8 cellular contexts compared by ENCODE assay signal in the genomic region with DNA sequence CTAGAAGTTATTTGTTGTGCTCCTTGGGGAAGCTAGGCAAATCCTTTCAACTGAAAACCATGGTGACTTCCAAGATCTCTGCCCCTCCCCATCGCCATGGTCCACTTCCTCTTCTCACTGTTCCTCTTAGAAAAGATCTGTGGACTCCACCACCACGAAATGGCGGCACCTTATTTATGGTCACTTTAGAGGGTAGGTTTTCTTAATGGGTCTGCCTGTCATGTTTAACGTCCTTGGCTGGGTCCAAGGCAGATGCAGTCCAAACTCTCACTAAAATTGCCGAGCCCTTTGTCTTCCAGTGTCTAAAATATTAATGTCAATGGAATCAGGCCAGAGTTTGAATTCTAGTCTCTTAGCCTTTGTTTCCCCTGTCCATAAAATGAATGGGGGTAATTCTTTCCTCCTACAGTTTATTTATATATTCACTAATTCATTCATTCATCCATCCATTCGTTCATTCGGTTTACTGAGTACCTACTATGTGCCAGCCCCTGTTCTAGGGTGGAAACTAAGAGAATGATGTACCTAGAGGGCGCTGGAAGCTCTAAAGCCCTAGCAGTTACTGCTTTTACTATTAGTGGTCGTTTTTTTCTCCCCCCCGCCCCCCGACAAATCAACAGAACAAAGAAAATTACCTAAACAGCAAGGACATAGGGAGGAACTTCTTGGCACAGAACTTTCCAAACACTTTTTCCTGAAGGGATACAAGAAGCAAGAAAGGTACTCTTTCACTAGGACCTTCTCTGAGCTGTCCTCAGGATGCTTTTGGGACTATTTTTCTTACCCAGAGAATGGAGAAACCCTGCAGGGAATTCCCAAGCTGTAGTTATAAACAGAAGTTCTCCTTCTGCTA. TPM values are rescaled to one million over a fixed set of nuclear protein-coding genes. Genes with fewer than 3 reads are reported as not detected.
A peak's percentile ranks its signal among the peaks of the same experiment; 100 is the strongest.
DNase-seq lines count a peak whose midpoint lies in the region; TF ChIP-seq lines count a peak whose summit lies in the region.

No MANE protein-coding gene starts in this region.

- H3K56ac ChIP-seq in mesendoderm (ENCODE audit: low read length), result peak overlapping the region; percentile 73

- H3K4me2 ChIP-seq in mesendoderm (ENCODE audit: low read length), result peak overlapping the region; percentile 27

- no peak for TF ChIP-seq POLR2A in uterus (IDR thresholded peaks at IDR 0.05)

- POLR2A ChIA-PET in Caco-2 (lab: Charles Lee), result interaction anchor here (0.5 to 4.8 kb wide), 5 partner anchors 19 to 76 kb away, joined by 4 to 32 read pairs (median 6); a partner anchor contains a TSS

- H3K4ac ChIP-seq in mesendoderm (ENCODE audit: low read depth, low read length), result no peak overlapping the region

- intact Hi-C loops in Caco-2 (cut with micrococcal nuclease; ENCODE audit: unreplicated experiment) (loop anchor here (1.0 kb wide), 2 partner anchors 18 to 47 kb away; a partner anchor contains a TSS), uterus (cut with DNase I; ENCODE audit: low total_unique reads) (no loop called here)

- no peaks in the 10 kb centered on the region for H3K79me1 ChIP-seq in mesendoderm (ENCODE audit: low read length)

- H3K4me1 ChIP-seq in Caco-2 (peaks cover 21% of the 10 kb centered on the region), HAP-1 (peaks cover 4% of the 10 kb centered on the region; the same call in 1 of the 2 replicates), SJSA1 (replicated peaks) (peaks cover 32% of the 10 kb centered on the region), mesendoderm (ENCODE audit: control insufficient read depth, low read depth, low read length) (peaks cover 2% of the 10 kb centered on the region), uterus (peaks cover 0 to 5% of the 10 kb centered on the region in 2 donors)

- H3K23ac ChIP-seq in mesendoderm (ENCODE audit: low read length), result no peak overlapping the region

- H2BK120ac ChIP-seq in mesendoderm (ENCODE audit: low read depth, low read length), result no peak overlapping the region

- H3K36me3 Mint-ChIP-seq in Caco-2 (ENCODE audit: insufficient read depth, unreplicated experiment), result peaks cover 19% of the 10 kb centered on the region

- no peaks in the 10 kb centered on the region for H3K4me1 Mint-ChIP-seq in Caco-2 (ENCODE audit: low read depth, unreplicated experiment)

- TF ChIP-seq CTCF in Caco-2 (IDR thresholded peaks at IDR 0.05; ENCODE audit: insufficient read depth in 1 of 2, low read depth in 1 of 2, low read length in 1 of 2, severe bottlenecking in 1 of 2, unreplicated experiment in 1 of 2) (peak; percentile 9 to 34), uterus (IDR thresholded peaks at IDR 0.05) (peak in 3 of 4 experiments; percentile 20 to 35 (median 27))

- peaks cover 4% of the 10 kb centered on the region for H3K79me2 ChIP-seq in mesendoderm (ENCODE audit: control insufficient read depth, insufficient read depth, low read length)

- H3K4me3 ChIP-seq in Caco-2 (ENCODE audit: low read depth, low read length) (peak overlapping the region; percentile 66), HAP-1 (peak overlapping the region; percentile 98), SJSA1 (peak overlapping the region; percentile 88), mesendoderm (ENCODE audit: low read length) (peak overlapping the region; percentile 12), uterus (peak overlapping the region; percentile 86 to 97)

- no peaks in the 10 kb centered on the region for H3K9me3 ChIP-seq in Caco-2
- H3K9me3 ChIP-seq in HAP-1, result no peaks in the 10 kb centered on the region
- H3K9me3 ChIP-seq in SJSA1 (replicated peaks), result no peaks in the 10 kb centered on the region
- no peaks in the 10 kb centered on the region for H3K9me3 ChIP-seq in uterus

- DNase-seq in Caco-2, result no peak
- no peak for DNase-seq in HAP-1 (ENCODE audit: low spot score in 2 of 2)
- DNase-seq in SJSA1 (ENCODE audit: low read depth in 1 of 2, low spot score in 2 of 2), result peak in 1 of 2 experiments; percentile 76
- DNase-seq in dedifferentiated amniotic fluid mesenchymal stem cell (ENCODE audit: extremely low spot score), result peak; percentile 19
- peak; percentile 63 for DNase-seq in mesendoderm
- peak in 1 of 2 donors; percentile 30 for DNase-seq in uterus
- no peak for DNase-seq in GM19240 (ENCODE audit: insufficient read length, low spot score)
- no peak for DNase-seq in NCI-H510A (lab: John Stamatoyannopoulos, UW)

- peak overlapping the region; percentile 99 for H3K27ac Mint-ChIP-seq in Caco-2 (ENCODE audit: unreplicated experiment)

- TSS peak; percentile 49 for BruUV-seq in Caco-2 (replicated peaks; lab: Mats Ljungman, UMichigan)

- H3K27me3 Mint-ChIP-seq in Caco-2 (ENCODE audit: insufficient read depth, unreplicated experiment), result no peaks in the 10 kb centered on the region

- CTCF ChIA-PET in Caco-2 (lab: Charles Lee), result interaction anchor here (3.7 to 4.0 kb wide), 2 partner anchors 18 to 47 kb away, joined by 26 to 27 read pairs; a partner anchor contains a TSS

- no peaks in the 10 kb centered on the region for H3K27me3 ChIP-seq in Caco-2 (replicated peaks; ENCODE audit: control insufficient read depth, insufficient read depth, low read length)
- H3K27me3 ChIP-seq in HAP-1 (ENCODE audit: low read depth), result no peaks in the 10 kb centered on the region
- no peaks in the 10 kb centered on the region for H3K27me3 ChIP-seq in SJSA1 (replicated peaks)
- H3K27me3 ChIP-seq in mesendoderm (ENCODE audit: insufficient read depth, low read length, poor library complexity), result no peaks in the 10 kb centered on the region
- no peaks in the 10 kb centered on the region for H3K27me3 ChIP-seq in uterus

- H4K5ac ChIP-seq in mesendoderm (ENCODE audit: low read length), result no peak overlapping the region

- in situ Hi-C loops in HAP-1 (cut with MboI; ENCODE audit: low sequenced_read_pairs), result no loop called here

- H3K18ac ChIP-seq in mesendoderm (ENCODE audit: low read length), result no peak overlapping the region

- H2BK15ac ChIP-seq in mesendoderm (replicated peaks; ENCODE audit: low read depth), result no peak overlapping the region

- no peak overlapping the region for H2BK5ac ChIP-seq in mesendoderm (ENCODE audit: low read length)

- peak overlapping the region; percentile 100 for H3K4me3 Mint-ChIP-seq in Caco-2 (ENCODE audit: unreplicated experiment)

- H3K27ac ChIP-seq in SJSA1 (peak overlapping the region; percentile 99), mesendoderm (ENCODE audit: low read depth, low read length) (peak overlapping the region; percentile 66), uterus (peak overlapping the region; percentile 99 to 100)

- no peak overlapping the region for H2AK5ac ChIP-seq in mesendoderm (ENCODE audit: low read length)

- no peaks in the 10 kb centered on the region for H3K36me3 ChIP-seq in Caco-2 (ENCODE audit: control insufficient read depth, insufficient read depth, low read length)
- H3K36me3 ChIP-seq in HAP-1 (replicated peaks), result peaks cover 11% of the 10 kb centered on the region
- H3K36me3 ChIP-seq in SJSA1, result peaks cover 41% of the 10 kb centered on the region
- H3K36me3 ChIP-seq in mesendoderm (ENCODE audit: control insufficient read depth, insufficient read depth, low read length), result no peaks in the 10 kb centered on the region
- no peaks in the 10 kb centered on the region for H3K36me3 ChIP-seq in uterus

- peak overlapping the region; percentile 31 for H3K9ac ChIP-seq in mesendoderm (ENCODE audit: low read length)

- no peaks in the 10 kb centered on the region for H3K9me3 Mint-ChIP-seq in Caco-2 (ENCODE audit: unreplicated experiment)

- no CpG with 5 or more reads among the region's 11 CpGs for WGBS in mesendoderm (ENCODE audit: extremely low coverage, insufficient coverage, low lambda C conversion rate)

- no peak overlapping the region for H4K8ac ChIP-seq in mesendoderm (ENCODE audit: low read depth, low read length)

RNA-seq across cellular contexts. Expression of a gene that starts 0.7 kb away (rescaled TPM):
- total RNA-seq in Caco-2 (2022) (0.32 TPM in 1 of 2 replicates, not detected in the other), uterus (1 to 10 TPM in 2 of 4 donors, under 1 TPM in 1, not detected in 1; 0.28 to 2.0 (median 2.0) TPM)
- 0.19 and 0.29 TPM in 2 replicates for total RNA-seq in SJSA1 (2014; rRNA removed; shearing (Covaris generic))
- polyA plus RNA-seq in mesendoderm (2013, experiment 1 of 2), result 0.22 TPM
- 0.28 TPM for polyA plus RNA-seq in mesendoderm (2013, experiment 2 of 2)

RNA-seq across cellular contexts. Expression of a gene that starts 0.9 kb away (rescaled TPM):
- total RNA-seq in Caco-2 (2022), result 269 and 273 TPM in 2 replicates
- 7,277 and 7,743 TPM in 2 replicates for total RNA-seq in SJSA1 (2014; rRNA removed; shearing (Covaris generic))
- 107 TPM for polyA plus RNA-seq in mesendoderm (2013, experiment 1 of 2)
- 109 TPM for polyA plus RNA-seq in mesendoderm (2013, experiment 2 of 2)
- total RNA-seq in uterus, result 1,000 to 10,000 TPM; 1,923 to 3,458 (median 2,385) TPM

RNA-seq across cellular contexts. Expression of a gene that starts 25.9 kb away (rescaled TPM):
- total RNA-seq in Caco-2 (2022) (5.8 and 6.7 TPM in 2 replicates), uterus (10 to 100 TPM in 3 of 4 donors, 1 to 10 TPM in 1; 6.1 to 16.2 (median 15.4) TPM)
- total RNA-seq in SJSA1 (2014; rRNA removed; shearing (Covaris generic)), result 9.1 and 10.9 TPM in 2 replicates
- polyA plus RNA-seq in mesendoderm (2013, experiment 1 of 2), result 1.5 TPM
- 1.5 TPM for polyA plus RNA-seq in mesendoderm (2013, experiment 2 of 2)

RNA-seq across cellular contexts. Expression of a gene that starts 47.0 kb away (rescaled TPM):
- total RNA-seq in Caco-2 (2022) (43.3 and 45.7 TPM in 2 replicates), uterus (10 to 100 TPM; 34.1 to 88.0 (median 80.6) TPM)
- 28.9 and 36.8 TPM in 2 replicates for total RNA-seq in SJSA1 (2014; rRNA removed; shearing (Covaris generic))
- 9.3 TPM for polyA plus RNA-seq in mesendoderm (2013, experiment 1 of 2)
- polyA plus RNA-seq in mesendoderm (2013, experiment 2 of 2), result 10.2 TPM

Comparison
In these comparisons a context has a peak if more than half of its experiments do, and no peak if none do; other contexts are left out.
1. DNase-seq: peak in dedifferentiated amniotic fluid mesenchymal stem cell (single experiment) and mesendoderm (single experiment); none in Caco-2 (0 of 2), HAP-1 (0 of 2), GM19240 (single experiment) and NCI-H510A (single experiment).
2. H3K4me3 ChIP-seq: peak in every context shown above with its lines; median percentile 98 in HAP-1; 92 in uterus; 88 in SJSA1; 66 in Caco-2; 12 in mesendoderm.
3. Peak in every context shown above with its lines, with median percentiles within 50 percentile points of each other: H3K27ac ChIP-seq.